9 cellular contexts compared by ENCODE assay signal in genomic region chr21:34545079-34545884, GRCh38. TPM values are rescaled to one million over a fixed set of nuclear protein-coding genes. Genes with fewer than 3 reads are reported as not detected.
DNase-seq lines count a peak whose midpoint lies in the region; ATAC-seq and TF ChIP-seq lines count a peak whose summit lies in the region.
"Had no signal": no experiment of that assay in that cellular context is flagged by ENCODE, and none has a peak within 500 bp of the region (broad histone marks: within the 10 kb centered on the region; RNA-seq: fewer than 3 reads in every experiment).

No MANE protein-coding gene starts in this region.

- no peak for DNase-seq in activated CD4-positive, alpha-beta T cell treated with anti-CD3 and anti-CD28 coated beads, Interleukin-2, amount 10 ng/mL, durations not matched to agents 24 days and 14 days
- no peak for DNase-seq in activated CD4-positive, alpha-beta T cell treated with anti-CD3 and anti-CD28 coated beads for 4 hours
- DNase-seq in NCI-H226: peak; percentile 38
- peak in 42 of 61 donors; percentile 4 to 68 (median 40) for DNase-seq in caudate nucleus (lab: John Stamatoyannopoulos, UW)
- no peak for DNase-seq in thoracic aorta (ENCODE audit: low spot score)
- DNase-seq in NCI-H526 treated with DMSO at 0.1 percent for 48 hours (lab: John Stamatoyannopoulos, UW): no peak
- DNase-seq: DND-41 had no signal

- H3K9me3 ChIP-seq in liver (ENCODE audit: control insufficient read depth in 4 of 4, low read length in 3 of 4): no peaks in the 10 kb centered on the region
- no peaks in the 10 kb centered on the region for H3K9me3 ChIP-seq in thoracic aorta

- H3K9ac ChIP-seq in liver (ENCODE audit: low read depth in 1 of 2, low read length in 2 of 2): no peak overlapping the region

- H3K4me1 ChIP-seq in liver (ENCODE audit: control insufficient read depth in 4 of 4, insufficient read depth in 4 of 4, low read length in 3 of 4): peaks cover 4 to 20% (median 17%) of the 10 kb centered on the region in 4 donors
- peaks cover 8 to 20% of the 10 kb centered on the region in 2 donors for H3K4me1 ChIP-seq in thoracic aorta (ENCODE audit: control insufficient read depth in 1 of 2, low read depth in 2 of 2)

- intact Hi-C loops in activated CD4-positive, alpha-beta T cell treated with anti-CD3 and anti-CD28 coated beads, Interleukin-2, amount 10 ng/mL, durations not matched to agents 24 days and 14 days (cut with micrococcal nuclease): no loop called here

- peaks cover 18% of the 10 kb centered on the region for H3K4me1 Mint-ChIP-seq in activated CD4-positive, alpha-beta T cell treated with anti-CD3 and anti-CD28 coated beads, Interleukin-2, amount 10 ng/mL, durations not matched to agents 24 days and 14 days

- H3K27me3 ChIP-seq in liver (ENCODE audit: control insufficient read depth in 4 of 4, insufficient read depth in 4 of 4, low read length in 3 of 4): no peaks in the 10 kb centered on the region
- no peaks in the 10 kb centered on the region for H3K27me3 ChIP-seq in thoracic aorta (replicated peaks; ENCODE audit: insufficient read depth)

- peaks cover 3% of the 10 kb centered on the region for H3K9me3 Mint-ChIP-seq in activated CD4-positive, alpha-beta T cell treated with anti-CD3 and anti-CD28 coated beads, Interleukin-2, amount 10 ng/mL, durations not matched to agents 24 days and 14 days

- TF ChIP-seq CTCF in liver (IDR thresholded peaks at IDR 0.05; ENCODE audit: low read depth, low read length, missing input control) (no peak), thoracic aorta (IDR thresholded peaks at IDR 0.05) (no peak)

- ATAC-seq in HG02678 (IDR thresholded peaks at IDR 0.05; ENCODE audit: unreplicated experiment) (peak; percentile 90), thoracic aorta (ENCODE audit: insufficient number of reproducible peaks, low FRiP score, low read depth) (peak; percentile 71)

- peak overlapping the region; percentile 24 for H3K4me3 Mint-ChIP-seq in activated CD4-positive, alpha-beta T cell treated with anti-CD3 and anti-CD28 coated beads, Interleukin-2, amount 10 ng/mL, durations not matched to agents 24 days and 14 days

- WGBS in liver: 37% methylated on average over 10 of the region's 10 CpGs

- H3K36me3 Mint-ChIP-seq in activated CD4-positive, alpha-beta T cell treated with anti-CD3 and anti-CD28 coated beads, Interleukin-2, amount 10 ng/mL, durations not matched to agents 24 days and 14 days (ENCODE audit: low read depth): no peaks in the 10 kb centered on the region

- no peaks in the 10 kb centered on the region for H3K27me3 Mint-ChIP-seq in activated CD4-positive, alpha-beta T cell treated with anti-CD3 and anti-CD28 coated beads, Interleukin-2, amount 10 ng/mL, durations not matched to agents 24 days and 14 days

- H3K27ac ChIP-seq in caudate nucleus (ENCODE audit: low read depth, low read length) (peak overlapping the region; percentile 72), liver (ENCODE audit: low read depth in 1 of 2, low read length in 2 of 2) (peak overlapping the region; percentile 61 to 63), thoracic aorta (peak overlapping the region; percentile 62 to 77)

- H3K36me3 ChIP-seq in liver (ENCODE audit: control insufficient read depth in 4 of 4, insufficient read depth in 3 of 4, low read depth in 1 of 4, low read length in 3 of 4): no peaks in the 10 kb centered on the region
- H3K36me3 ChIP-seq in thoracic aorta: no peaks in the 10 kb centered on the region

- TF ChIP-seq RAD21 in liver (IDR thresholded peaks at IDR 0.05): peak in 1 of 2 donors; percentile 38

- H3K27ac Mint-ChIP-seq in activated CD4-positive, alpha-beta T cell treated with anti-CD3 and anti-CD28 coated beads, Interleukin-2, amount 10 ng/mL, durations not matched to agents 24 days and 14 days: peak overlapping the region; percentile 73

- H3K4me3 ChIP-seq in liver (ENCODE audit: low read depth in 1 of 3, low read length in 3 of 3) (no peak overlapping the region), thoracic aorta (peak overlapping the region; percentile 30)

TF ChIP-seq in liver, 16 proteins besides CTCF, POLR2A, EP300 and RAD21:
- TF ChIP-seq YY1 (IDR thresholded peaks at IDR 0.05) (peak; percentile 15), NR2F2 (IDR thresholded peaks at IDR 0.05) (no peak), FOXA2 (IDR thresholded peaks at IDR 0.05) (peak; percentile 41), JUND (IDR thresholded peaks at IDR 0.05) (peak in 1 of 2 donors; percentile 8), HNF4A (conservative IDR thresholded peaks at IDR 0.05) (peak; percentile 70 to 71), REST (IDR thresholded peaks at IDR 0.05) (no peak), RXRA (IDR thresholded peaks at IDR 0.05) (peak; percentile 60 to 68), GABPA (IDR thresholded peaks at IDR 0.05 in 1 of 2, conservative IDR thresholded peaks at IDR 0.05 in 1 of 2) (no peak), SP1 (IDR thresholded peaks at IDR 0.05) (peak; percentile 86)
TF ChIP-seq in liver: peak in this region for 6.

RNA-seq across cellular contexts. Expression of gene KCNE1, which starts 33.3 kb away (rescaled TPM):
- 0.28 TPM in 1 of 2 replicates, not detected in the other for total RNA-seq in activated CD4-positive, alpha-beta T cell treated with anti-CD3 and anti-CD28 coated beads, Interleukin-2, amount 10 ng/mL, durations not matched to agents 24 days and 14 days
- total RNA-seq in liver: 1 to 10 TPM in 1 of 2 donors, under 1 TPM in 1; 0.23 to 6.0 TPM
- under 1 TPM; 0.65 to 0.96 TPM for polyA plus RNA-seq in liver
- total RNA-seq in thoracic aorta: 10 to 100 TPM; 10.8 TPM

Comparison
In these comparisons a context has a peak if more than half of its experiments do, and no peak if none do; other contexts are left out.
1. DNase-seq: peak in NCI-H226 (single experiment) and caudate nucleus (42 of 61); none in activated CD4-positive, alpha-beta T cell treated with anti-CD3 and anti-CD28 coated beads, Interleukin-2, amount 10 ng/mL, durations not matched to agents 24 days and 14 days (single experiment), activated CD4-positive, alpha-beta T cell treated with anti-CD3 and anti-CD28 coated beads for 4 hours (0 of 2), thoracic aorta (single experiment) and NCI-H526 treated with DMSO at 0.1 percent for 48 hours (single experiment).
2. Peak in every context shown above with its lines, with median percentiles within 50 percentile points of each other: H3K27ac ChIP-seq.